19 cellular contexts compared by ENCODE assay signal in genomic region chr11:74133416-74133815, GRCh38. TPM values are rescaled to one million over a fixed set of nuclear protein-coding genes. Genes with fewer than 3 reads are reported as not detected.
DNase-seq lines count a peak whose midpoint lies in the region; ATAC-seq and TF ChIP-seq lines count a peak whose summit lies in the region.
"Had no signal": no experiment of that assay in that cellular context is flagged by ENCODE, and none has a peak within 500 bp of the region (broad histone marks: within the 10 kb centered on the region; RNA-seq: fewer than 3 reads in every experiment).

No MANE protein-coding gene starts in this region.

- POLR2A ChIA-PET in HCT116 (lab: Charles Lee) (no interaction called here), Panc1 (lab: Charles Lee) (no interaction called here), PC-3 (lab: Charles Lee; ENCODE audit: unreplicated experiment) (no interaction called here)

- intact Hi-C loops in HCT116 (cut with micrococcal nuclease) = no loop called here
- intact Hi-C loops in Panc1 (cut with micrococcal nuclease; ENCODE audit: unreplicated experiment) = no loop called here
- intact Hi-C loops in PC-3 (cut with micrococcal nuclease) = no loop called here

- H3K9me3 ChIP-seq in HCT116 (ENCODE audit: control insufficient read depth in 1 of 2, insufficient read depth in 1 of 2, low read depth in 1 of 2, low read length in 2 of 2) = no peaks in the 10 kb centered on the region
- no peaks in the 10 kb centered on the region for H3K9me3 ChIP-seq in Panc1 (ENCODE audit: control insufficient read depth, insufficient read depth, low read depth, low read length)
- H3K9me3 ChIP-seq in PC-3 (ENCODE audit: low read length) = no peaks in the 10 kb centered on the region

- in situ Hi-C loops in Panc1 (cut with HindIII; ENCODE audit: low pct_unique_long_range_greater_than_20kb, low sequenced_read_pairs) = no loop called here

- H3K9ac ChIP-seq in HCT116 (ENCODE audit: low read length) = no peak overlapping the region
- H3K9ac ChIP-seq in PC-3 (ENCODE audit: low read length) = no peak overlapping the region
- H3K9ac ChIP-seq: BLaER1, GM23248 had no signal

- no TSS peak for BruUV-seq in HCT116 (replicated peaks; lab: Mats Ljungman, UMichigan)
- BruUV-seq in Panc1 (replicated peaks; lab: Mats Ljungman, UMichigan) = no TSS peak
- BruUV-seq in PC-3 (replicated peaks; lab: Mats Ljungman, UMichigan) = no TSS peak

- no peak for DNase-seq in HCT116 (ENCODE audit: low read depth, low spot score)
- DNase-seq in Panc1 (ENCODE audit: low read depth, low spot score) = no peak
- DNase-seq in mesothelial cell of epicardium (ENCODE audit: low spot score in 2 of 2, unreplicated experiment in 2 of 2) = no peak
- DNase-seq in ecto neural progenitor cell (ENCODE audit: low spot score) = no peak
- no peak for DNase-seq in foreskin fibroblast
- DNase-seq in PC-3 = no peak
- DNase-seq: Caco-2; CD4-positive, CD25-positive, alpha-beta regulatory T cell; CD8-positive, alpha-beta T cell; DMS153; DND-41; EL; GDM1; GM23248; H9 had no signal

- H3K4me3 ChIP-seq in HCT116 (replicated peaks in 1 of 2; ENCODE audit: low read depth in 1 of 2, low read length in 2 of 2) (no peak overlapping the region), Panc1 (ENCODE audit: low read depth in 2 of 2, low read length in 2 of 2) (no peak overlapping the region), foreskin fibroblast (ENCODE audit: low read depth in 1 of 2, low read length in 2 of 2) (no peak overlapping the region), PC-3 (ENCODE audit: low read length) (no peak overlapping the region)
- H3K4me3 ChIP-seq: BLaER1, GM12878, GM23248 had no signal

- H3K79me2 ChIP-seq in HCT116 (ENCODE audit: insufficient read depth, low read length) = no peaks in the 10 kb centered on the region
- H3K79me2 ChIP-seq in PC-3 (ENCODE audit: low read length) = no peaks in the 10 kb centered on the region

- CTCF ChIA-PET in HCT116 (lab: Charles Lee) = no interaction called here
- CTCF ChIA-PET in Panc1 (lab: Charles Lee) = no interaction called here
- CTCF ChIA-PET in PC-3 (lab: Charles Lee) = no interaction called here

- no peak overlapping the region for H3K4me3 Mint-ChIP-seq in mesothelial cell of epicardium
- H3K4me3 Mint-ChIP-seq: B cell; CD4-positive, CD25-positive, alpha-beta regulatory T cell; CD8-positive, alpha-beta T cell; H9 had no signal

- H3K27ac ChIP-seq in HCT116 (ENCODE audit: low read depth, low read length) (peak overlapping the region; percentile 95; the same call in 1 of the 2 replicates), Panc1 (ENCODE audit: low read length) (peak overlapping the region; percentile 2), PC-3 (ENCODE audit: low read length) (no peak overlapping the region)
- H3K27ac ChIP-seq: BLaER1, C4-2B, GM23248 had no signal

- RAD21 ChIA-PET in HCT116 (lab: Charles Lee; ENCODE audit: low non-redundant PET in 1 of 2, low total read pairs in 2 of 2, uncharacterized antibody in 2 of 2, unreplicated experiment in 2 of 2) = no interaction called here

- H3K4me1 Mint-ChIP-seq in mesothelial cell of epicardium = peaks cover 39% of the 10 kb centered on the region
- H3K4me1 Mint-ChIP-seq: B cell had no signal

- TF ChIP-seq POLR2A in HCT116 (IDR thresholded peaks at IDR 0.05; ENCODE audit: borderline replicate concordance, extremely low read depth, insufficient read depth, insufficient read length) = no peak

- no peak for TF ChIP-seq CTCF in HCT116 (IDR thresholded peaks at IDR 0.05 in 2 of 3, conservative IDR thresholded peaks at IDR 0.05 in 1 of 3; ENCODE audit: borderline replicate concordance in 1 of 3, insufficient read depth in 1 of 3, low read depth in 2 of 3, low read length in 2 of 3)
- TF ChIP-seq CTCF in Panc1 (IDR thresholded peaks at IDR 0.05) = no peak
- no peak for TF ChIP-seq CTCF in mesothelial cell of epicardium (IDR thresholded peaks at IDR 0.05; ENCODE audit: unreplicated experiment)
- TF ChIP-seq CTCF in foreskin fibroblast (IDR thresholded peaks at IDR 0.05; ENCODE audit: low read depth, low read length) = no peak
- TF ChIP-seq CTCF in PC-3 (conservative IDR thresholded peaks at IDR 0.05; ENCODE audit: low read depth, low read length) = no peak

- no peak overlapping the region for H3K4me2 ChIP-seq in HCT116 (ENCODE audit: low read length)
- no peak overlapping the region for H3K4me2 ChIP-seq in PC-3 (ENCODE audit: low read length)
- H3K4me2 ChIP-seq: BLaER1 had no signal

- peaks cover 20% of the 10 kb centered on the region for H3K36me3 Mint-ChIP-seq in mesothelial cell of epicardium

- H3K9me2 ChIP-seq in HCT116 (ENCODE audit: insufficient read depth) = no peaks in the 10 kb centered on the region
- H3K9me2 ChIP-seq in PC-3 (replicated peaks; ENCODE audit: low read length) = no peaks in the 10 kb centered on the region

- H3K4me1 ChIP-seq in HCT116 (ENCODE audit: control insufficient read depth in 1 of 2, insufficient read depth in 2 of 2, low read length in 2 of 2) (peaks cover 44 to 50% of the 10 kb centered on the region in 2 experiments), Panc1 (ENCODE audit: control insufficient read depth, insufficient read depth, low read length) (peaks cover 36% of the 10 kb centered on the region), PC-3 (ENCODE audit: insufficient read depth, low read length) (peaks cover 25% of the 10 kb centered on the region)
- H3K4me1 ChIP-seq: BLaER1 had no signal

- no peaks in the 10 kb centered on the region for H3K27me3 Mint-ChIP-seq in mesothelial cell of epicardium (ENCODE audit: low read depth)
- H3K27me3 Mint-ChIP-seq: B cell; CD4-positive, CD25-positive, alpha-beta regulatory T cell had no signal

- H2AFZ ChIP-seq in HCT116 (ENCODE audit: low read depth, low read length, poor library complexity, severe bottlenecking) (no peak overlapping the region), PC-3 (ENCODE audit: low read length) (no peak overlapping the region)
- H2AFZ ChIP-seq: GM23248 had no signal

- H3K27me3 ChIP-seq in HCT116 (ENCODE audit: insufficient read depth, low read length) (no peaks in the 10 kb centered on the region), Panc1 (ENCODE audit: control insufficient read depth, insufficient read depth, low read length) (no peaks in the 10 kb centered on the region), PC-3 (ENCODE audit: low read length) (no peaks in the 10 kb centered on the region)
- H3K27me3 ChIP-seq: BLaER1 had no signal

- H3K36me3 ChIP-seq in HCT116 (ENCODE audit: control insufficient read depth in 1 of 2, insufficient read depth in 2 of 2, low read length in 2 of 2) (0 out of 4 replicates have a peak, but pooled peaks cover 6 to 7% of the 10 kb centered on the region in 2 experiments), Panc1 (ENCODE audit: control insufficient read depth, insufficient read depth, low read length) (no peaks in the 10 kb centered on the region; the same call in 1 of the 2 replicates), PC-3 (ENCODE audit: low read depth, low read length) (peaks cover 35% of the 10 kb centered on the region)

- no peaks in the 10 kb centered on the region for H4K20me1 ChIP-seq in HCT116 (ENCODE audit: insufficient read depth)
- no peaks in the 10 kb centered on the region for H4K20me1 ChIP-seq in PC-3 (ENCODE audit: low read length)
- H4K20me1 ChIP-seq: BLaER1 had no signal

- ATAC-seq in HCT116 = no peak
- no peak for ATAC-seq in Panc1
- no peak for ATAC-seq in PC-3
- ATAC-seq: CD8-positive, alpha-beta T cell; GM12878 had no signal

- H3K9me3 Mint-ChIP-seq in mesothelial cell of epicardium = no peaks in the 10 kb centered on the region
- H3K9me3 Mint-ChIP-seq: CD4-positive, CD25-positive, alpha-beta regulatory T cell; CD8-positive, alpha-beta T cell had no signal

- H3K27ac Mint-ChIP-seq in mesothelial cell of epicardium = peak overlapping the region; percentile 74
- H3K27ac Mint-ChIP-seq: B cell; CD4-positive, CD25-positive, alpha-beta regulatory T cell; CD8-positive, alpha-beta T cell; H9 had no signal

- peaks cover 6% of the 10 kb centered on the region for H3F3A ChIP-seq in PC-3 (ENCODE audit: low read length, unreplicated experiment)

- no peak for TF ChIP-seq RAD21 in HCT116 (IDR thresholded peaks at IDR 0.05; ENCODE audit: low read depth)

TF ChIP-seq in HCT116, 20 proteins besides CTCF, POLR2A, EP300 and RAD21 (continues in another document):
- TF ChIP-seq ZNF274 (IDR thresholded peaks at IDR 0.05; ENCODE audit: low read depth, low read length) = no peak
- no peak for TF ChIP-seq EGR1 (IDR thresholded peaks at IDR 0.05; ENCODE audit: low read depth)
- no peak for TF ChIP-seq ELF1 (IDR thresholded peaks at IDR 0.05; ENCODE audit: borderline replicate concordance, low read depth)
- TF ChIP-seq EZH2phosphoT487 (IDR thresholded peaks at IDR 0.05; ENCODE audit: borderline replicate concordance) = no peak
- no peak for TF ChIP-seq POLR2AphosphoS5 (IDR thresholded peaks at IDR 0.05; ENCODE audit: low read depth, low read length)
- TF ChIP-seq, protein P1, sequence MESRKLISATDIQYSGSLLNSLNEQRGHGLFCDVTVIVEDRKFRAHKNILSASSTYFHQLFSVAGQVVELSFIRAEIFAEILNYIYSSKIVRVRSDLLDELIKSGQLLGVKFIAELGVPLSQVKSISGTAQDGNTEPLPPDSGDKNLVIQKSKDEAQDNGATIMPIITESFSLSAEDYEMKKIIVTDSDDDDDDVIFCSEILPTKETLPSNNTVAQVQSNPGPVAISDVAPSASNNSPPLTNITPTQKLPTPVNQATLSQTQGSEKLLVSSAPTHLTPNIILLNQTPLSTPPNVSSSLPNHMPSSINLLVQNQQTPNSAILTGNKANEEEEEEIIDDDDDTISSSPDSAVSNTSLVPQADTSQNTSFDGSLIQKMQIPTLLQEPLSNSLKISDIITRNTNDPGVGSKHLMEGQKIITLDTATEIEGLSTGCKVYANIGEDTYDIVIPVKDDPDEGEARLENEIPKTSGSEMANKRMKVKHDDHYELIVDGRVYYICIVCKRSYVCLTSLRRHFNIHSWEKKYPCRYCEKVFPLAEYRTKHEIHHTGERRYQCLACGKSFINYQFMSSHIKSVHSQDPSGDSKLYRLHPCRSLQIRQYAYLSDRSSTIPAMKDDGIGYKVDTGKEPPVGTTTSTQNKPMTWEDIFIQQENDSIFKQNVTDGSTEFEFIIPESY (IDR thresholded peaks at IDR 0.05; ENCODE audit: extremely low read depth, insufficient replicate concordance, low read length) = no peak

RNA-seq across cellular contexts. Expression of gene C2CD3, which starts 37.4 kb away (rescaled TPM):
- 30.6 TPM for total RNA-seq in HCT116 (2021; ENCODE audit: unreplicated experiment)
- 14.8 and 16.4 TPM in 2 replicates for polyA plus RNA-seq in HCT116 (2012)
- total RNA-seq in Panc1 (2021; ENCODE audit: unreplicated experiment) = 51.8 TPM
- polyA plus RNA-seq in Panc1 (2012; ENCODE audit: insufficient read length) = 22.8 TPM
- 32.5 to 34.8 TPM (median 33.0 TPM) in 3 replicates for total RNA-seq in mesothelial cell of epicardium
- total RNA-seq in PC-3 (2014; rRNA removed) = 27.3 and 32.6 TPM in 2 replicates

RNA-seq across cellular contexts. Expression of gene PPME1, which starts 37.7 kb away (rescaled TPM):
- total RNA-seq in HCT116 (2021; ENCODE audit: unreplicated experiment) = 68.3 TPM
- polyA plus RNA-seq in HCT116 (2012) = 56.9 and 72.0 TPM in 2 replicates
- 99.4 TPM for total RNA-seq in Panc1 (2021; ENCODE audit: unreplicated experiment)
- 132 TPM for polyA plus RNA-seq in Panc1 (2012; ENCODE audit: insufficient read length)
- 50.6 to 52.8 TPM (median 51.6 TPM) in 3 replicates for total RNA-seq in mesothelial cell of epicardium
- total RNA-seq in PC-3 (2014; rRNA removed) = 48.4 and 66.2 TPM in 2 replicates
